Comparison of ENCODE assay signal across 8 cellular contexts in genomic region chr9:113011911-113012381, GRCh38. TPM values are rescaled to one million over a fixed set of nuclear protein-coding genes. Genes with fewer than 3 reads are reported as not detected.
DNase-seq lines count a peak whose midpoint lies in the region; ATAC-seq, FAIRE-seq and TF ChIP-seq lines count a peak whose summit lies in the region.

Gene ZNF883, minus strand, starts transcription at chr9:113012192.

- H3K4me3 ChIP-seq in foreskin fibroblast (ENCODE audit: low read depth in 1 of 2, low read length in 2 of 2) (peak within 1 kb of the TSS; percentile 40 to 57), testis (peak within 1 kb of the TSS; percentile 47 to 65)

- no peaks in the 10 kb centered on the region for H3K4me1 ChIP-seq in testis

- no peaks in the 10 kb centered on the region for H3K4me1 Mint-ChIP-seq in activated T-helper 17 cell treated with anti-CD3 and anti-CD28 coated beads, Interleukin-2, amount 50 U/mL, for 72 hours
- peaks cover 6% of the 10 kb centered on the region for H3K4me1 Mint-ChIP-seq in neural crest cell

- no peaks in the 10 kb centered on the region for H3K27me3 ChIP-seq in testis

- intact Hi-C loops in testis (cut with DNase I; ENCODE audit: low total_unique reads): no loop called here

- whole genome bisulfite sequencing in testis, 2 donors: 1 to 3% methylated on average over 26 to 30 of the region's 30 CpGs

- H3K27ac ChIP-seq in testis: no peak within 1 kb of the TSS

- peaks cover 18% of the 10 kb centered on the region for H3K9me3 Mint-ChIP-seq in activated T-helper 17 cell treated with anti-CD3 and anti-CD28 coated beads, Interleukin-2, amount 50 U/mL, for 72 hours
- H3K9me3 Mint-ChIP-seq in neural crest cell: peaks cover 26% of the 10 kb centered on the region

- peaks cover 8% of the 10 kb centered on the region for H3K27me3 Mint-ChIP-seq in activated T-helper 17 cell treated with anti-CD3 and anti-CD28 coated beads, Interleukin-2, amount 50 U/mL, for 72 hours
- peaks cover 7% of the 10 kb centered on the region for H3K27me3 Mint-ChIP-seq in neural crest cell (ENCODE audit: low read depth)

- H3K9me3 ChIP-seq in testis: no peaks in the 10 kb centered on the region

- ATAC-seq in activated T-helper 17 cell treated with anti-CD3 and anti-CD28 coated beads, Interleukin-2, amount 50 U/mL, for 72 hours (replicated peaks): no peak
- ATAC-seq in GM19463 (IDR thresholded peaks at IDR 0.05; ENCODE audit: unreplicated experiment): no peak

- no peak for FAIRE-seq in RCC 7860 (lab: Jason Lieb, UNC)

- no peaks in the 10 kb centered on the region for H3K36me3 ChIP-seq in testis (ENCODE audit: low read depth, missing control alignments)

- H3K36me3 Mint-ChIP-seq in activated T-helper 17 cell treated with anti-CD3 and anti-CD28 coated beads, Interleukin-2, amount 50 U/mL, for 72 hours (ENCODE audit: low read depth): no peaks in the 10 kb centered on the region
- peaks cover 32% of the 10 kb centered on the region for H3K36me3 Mint-ChIP-seq in neural crest cell (ENCODE audit: low read depth)

- peak within 1 kb of the TSS; percentile 65 for H3K4me3 Mint-ChIP-seq in activated T-helper 17 cell treated with anti-CD3 and anti-CD28 coated beads, Interleukin-2, amount 50 U/mL, for 72 hours
- H3K4me3 Mint-ChIP-seq in neural crest cell: peak within 1 kb of the TSS; percentile 93

- no peak for TF ChIP-seq POLR2A in testis (IDR thresholded peaks at IDR 0.05)

- TF ChIP-seq CTCF in foreskin fibroblast (IDR thresholded peaks at IDR 0.05; ENCODE audit: low read depth, low read length) (no peak), neural crest cell (conservative IDR thresholded peaks at IDR 0.05) (no peak), testis (IDR thresholded peaks at IDR 0.05) (peak in 1 of 3 experiments; percentile 5)

- H3K27ac Mint-ChIP-seq in activated T-helper 17 cell treated with anti-CD3 and anti-CD28 coated beads, Interleukin-2, amount 50 U/mL, for 72 hours: no peak within 1 kb of the TSS
- no peak within 1 kb of the TSS for H3K27ac Mint-ChIP-seq in neural crest cell (ENCODE audit: unreplicated experiment)

- peak; percentile 63 for DNase-seq in COR-L47 (lab: John Stamatoyannopoulos, UW)
- DNase-seq in NCI-H1930 (lab: John Stamatoyannopoulos, UW): peak; percentile 72 to 74
- DNase-seq in foreskin fibroblast: peak; percentile 60 to 87
- peak; percentile 33 for DNase-seq in neural crest cell (ENCODE audit: low read depth, low spot score)
- DNase-seq in testis: peak; percentile 87
- no peak for DNase-seq in RCC 7860 (ENCODE audit: low spot score)

RNA-seq across cellular contexts. Expression of gene ZNF883, which starts in this region (rescaled TPM):
- under 1 TPM; 0.71 to 0.76 TPM for total RNA-seq in activated T-helper 17 cell treated with anti-CD3 and anti-CD28 coated beads, Interleukin-2, amount 50 U/mL, for 72 hours
- total RNA-seq in neural crest cell (8.7 TPM in 2 replicates), testis (1 to 10 TPM; 8.6 to 8.9 TPM)
- 2.8 TPM for polyA plus RNA-seq in testis (ENCODE audit: insufficient read depth, low read depth, low replicate concordance)
